21 cellular contexts compared by ENCODE assay signal in genomic region chrX:136275553-136275952, GRCh38. TPM values are rescaled to one million over a fixed set of nuclear protein-coding genes. Genes with fewer than 3 reads are reported as not detected.
DNase-seq lines count a peak whose midpoint lies in the region; ATAC-seq and TF ChIP-seq lines count a peak whose summit lies in the region.
"Had no signal": no experiment of that assay in that cellular context is flagged by ENCODE, and none has a peak within 500 bp of the region (broad histone marks: within the 10 kb centered on the region; RNA-seq: fewer than 3 reads in every experiment).

No MANE protein-coding gene starts in this region.

- TF ChIP-seq EP300 in Ishikawa (IDR thresholded peaks at IDR 0.05; ENCODE audit: borderline replicate concordance) (no peak), tibial nerve (IDR thresholded peaks at IDR 0.05) (no peak)

- WGBS in right lobe of liver (ENCODE audit: insufficient coverage, low coverage, low lambda C conversion rate, missing lambda C conversion rate), result no CpG with 5 or more reads among the region's 4 CpGs
- WGBS in tibial nerve, 2 donors, result 80% methylated on average over 4 of the region's 4 CpGs; no CpG with 5 or more reads in 1 of the 2 donors

- no peak overlapping the region for H3K4me2 ChIP-seq in GM23338

- H2AFZ ChIP-seq in GM23338, result no peak overlapping the region

- no peaks in the 10 kb centered on the region for H3K4me1 ChIP-seq in GM23338 (ENCODE audit: insufficient read depth)
- H3K4me1 ChIP-seq in right lobe of liver, result peaks cover 0 to 24% (median 5%) of the 10 kb centered on the region in 4 donors
- H3K4me1 ChIP-seq in tibial nerve, result no peaks in the 10 kb centered on the region
- H3K4me1 ChIP-seq: HAP-1 had no signal

- H3K36me3 ChIP-seq in GM23338 (ENCODE audit: insufficient read depth), result no peaks in the 10 kb centered on the region
- H3K36me3 ChIP-seq in right lobe of liver, result no peaks in the 10 kb centered on the region
- H3K36me3 ChIP-seq in tibial nerve, result no peaks in the 10 kb centered on the region
- H3K36me3 ChIP-seq: HAP-1 had no signal

- H3K4me3 ChIP-seq in GM23338 (no peak overlapping the region), right lobe of liver (no peak overlapping the region), tibial nerve (no peak overlapping the region)
- H3K4me3 ChIP-seq: HAP-1, K562 had no signal

- TF ChIP-seq POLR2A in right lobe of liver (IDR thresholded peaks at IDR 0.05) (no peak), tibial nerve (IDR thresholded peaks at IDR 0.05) (no peak)

- DNase-seq in GM23338 (ENCODE audit: low spot score), result no peak
- peak; percentile 28 to 78 (median 65) for DNase-seq in right lobe of liver
- DNase-seq in NCI-H345 (lab: John Stamatoyannopoulos, UW), result no peak
- no peak for DNase-seq in tibial nerve (ENCODE audit: low spot score in 2 of 2)
- no peak for DNase-seq in Ammon's horn (ENCODE audit: low spot score)
- DNase-seq: GDM1, NCI-H1092 treated with DMSO at 0.1 percent for 48 hours, NCI-H146, NCI-H2081, NCI-H82, Right ventricle myocardium superior, T-cell had no signal

- H4K20me1 ChIP-seq in GM23338 (replicated peaks; ENCODE audit: insufficient read depth), result no peaks in the 10 kb centered on the region

- H3K27ac ChIP-seq in GM23338 (ENCODE audit: low read depth), result no peak overlapping the region
- H3K27ac ChIP-seq in right lobe of liver, result peak overlapping the region in 2 of 3 donors; percentile 62 to 75
- no peak overlapping the region for H3K27ac ChIP-seq in tibial nerve
- H3K27ac ChIP-seq: C4-2B, HL-60 had no signal

- H3K9me2 ChIP-seq in GM23338 (ENCODE audit: insufficient read depth), result no peaks in the 10 kb centered on the region

- TF ChIP-seq RAD21 in Ishikawa (IDR thresholded peaks at IDR 0.05; ENCODE audit: low read depth), result no peak

- intact Hi-C loops in right lobe of liver (cut with DNase I), result no loop called here

- H3K27me3 ChIP-seq in GM23338 (ENCODE audit: insufficient read depth) (no peaks in the 10 kb centered on the region), right lobe of liver (no peaks in the 10 kb centered on the region), tibial nerve (no peaks in the 10 kb centered on the region)

- H3K36me3 Mint-ChIP-seq in GM23338 (ENCODE audit: low read depth), result no peaks in the 10 kb centered on the region
- H3K36me3 Mint-ChIP-seq: T-cell had no signal

- ATAC-seq in GM23338 (no peak), esophagus mucosa (peak; percentile 35), right lobe of liver (peak; percentile 92 to 94 (median 93)), GM19397 (IDR thresholded peaks at IDR 0.05; ENCODE audit: unreplicated experiment) (no peak)
- ATAC-seq: K562, T-cell had no signal

- H3K9me3 ChIP-seq in right lobe of liver (no peaks in the 10 kb centered on the region), tibial nerve (no peaks in the 10 kb centered on the region)
- H3K9me3 ChIP-seq: HAP-1 had no signal

- TF ChIP-seq CTCF in GM23338 (conservative IDR thresholded peaks at IDR 0.05; ENCODE audit: low read depth in 2 of 2), result no peak
- TF ChIP-seq CTCF in right lobe of liver (IDR thresholded peaks at IDR 0.05), result no peak
- TF ChIP-seq CTCF in tibial nerve (IDR thresholded peaks at IDR 0.05), result no peak

- H3F3A ChIP-seq in GM23338 (replicated peaks; ENCODE audit: low read depth), result no peaks in the 10 kb centered on the region

- peaks cover 4% of the 10 kb centered on the region for H3K27me3 Mint-ChIP-seq in GM23338 (ENCODE audit: insufficient read depth, low read depth, poor library complexity)

- H3K79me2 ChIP-seq in GM23338 (replicated peaks; ENCODE audit: insufficient read depth), result no peaks in the 10 kb centered on the region

- no peak overlapping the region for H3K27ac Mint-ChIP-seq in GM23338
- H3K27ac Mint-ChIP-seq: T-cell had no signal

- H3K9me3 Mint-ChIP-seq in GM23338, result no peaks in the 10 kb centered on the region
- H3K9me3 Mint-ChIP-seq: T-cell had no signal

- H3K4me3 Mint-ChIP-seq in GM23338, result no peak overlapping the region
- H3K4me3 Mint-ChIP-seq: T-cell had no signal

- no peaks in the 10 kb centered on the region for H3K4me1 Mint-ChIP-seq in GM23338
- H3K4me1 Mint-ChIP-seq: T-cell had no signal

TF ChIP-seq in GM23338, 12 proteins besides CTCF, POLR2A, EP300 and RAD21 (continues in another document):
- no peak for TF ChIP-seq ETS1 (IDR thresholded peaks at IDR 0.05)
- TF ChIP-seq, protein P1, sequence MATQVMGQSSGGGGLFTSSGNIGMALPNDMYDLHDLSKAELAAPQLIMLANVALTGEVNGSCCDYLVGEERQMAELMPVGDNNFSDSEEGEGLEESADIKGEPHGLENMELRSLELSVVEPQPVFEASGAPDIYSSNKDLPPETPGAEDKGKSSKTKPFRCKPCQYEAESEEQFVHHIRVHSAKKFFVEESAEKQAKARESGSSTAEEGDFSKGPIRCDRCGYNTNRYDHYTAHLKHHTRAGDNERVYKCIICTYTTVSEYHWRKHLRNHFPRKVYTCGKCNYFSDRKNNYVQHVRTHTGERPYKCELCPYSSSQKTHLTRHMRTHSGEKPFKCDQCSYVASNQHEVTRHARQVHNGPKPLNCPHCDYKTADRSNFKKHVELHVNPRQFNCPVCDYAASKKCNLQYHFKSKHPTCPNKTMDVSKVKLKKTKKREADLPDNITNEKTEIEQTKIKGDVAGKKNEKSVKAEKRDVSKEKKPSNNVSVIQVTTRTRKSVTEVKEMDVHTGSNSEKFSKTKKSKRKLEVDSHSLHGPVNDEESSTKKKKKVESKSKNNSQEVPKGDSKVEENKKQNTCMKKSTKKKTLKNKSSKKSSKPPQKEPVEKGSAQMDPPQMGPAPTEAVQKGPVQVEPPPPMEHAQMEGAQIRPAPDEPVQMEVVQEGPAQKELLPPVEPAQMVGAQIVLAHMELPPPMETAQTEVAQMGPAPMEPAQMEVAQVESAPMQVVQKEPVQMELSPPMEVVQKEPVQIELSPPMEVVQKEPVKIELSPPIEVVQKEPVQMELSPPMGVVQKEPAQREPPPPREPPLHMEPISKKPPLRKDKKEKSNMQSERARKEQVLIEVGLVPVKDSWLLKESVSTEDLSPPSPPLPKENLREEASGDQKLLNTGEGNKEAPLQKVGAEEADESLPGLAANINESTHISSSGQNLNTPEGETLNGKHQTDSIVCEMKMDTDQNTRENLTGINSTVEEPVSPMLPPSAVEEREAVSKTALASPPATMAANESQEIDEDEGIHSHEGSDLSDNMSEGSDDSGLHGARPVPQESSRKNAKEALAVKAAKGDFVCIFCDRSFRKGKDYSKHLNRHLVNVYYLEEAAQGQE (IDR thresholded peaks at IDR 0.05; ENCODE audit: unreplicated experiment), result peak; percentile 36
- no peak for TF ChIP-seq CREB1 (CRISPR knock-in tag; IDR thresholded peaks at IDR 0.05; ENCODE audit: low read depth)

TF ChIP-seq in Ishikawa, 13 proteins besides CTCF, POLR2A, EP300 and RAD21:
- no peak for TF ChIP-seq FOXM1 (IDR thresholded peaks at IDR 0.05; ENCODE audit: borderline replicate concordance, low read depth)
- no peak for TF ChIP-seq YY1 (IDR thresholded peaks at IDR 0.05; ENCODE audit: low read depth)
- no peak for TF ChIP-seq USF1 (IDR thresholded peaks at IDR 0.05)
- TF ChIP-seq TAF1 (IDR thresholded peaks at IDR 0.05; ENCODE audit: low read depth), result no peak
- TF ChIP-seq CEBPB (IDR thresholded peaks at IDR 0.05), result no peak
- no peak for TF ChIP-seq TEAD4 (IDR thresholded peaks at IDR 0.05)
- no peak for TF ChIP-seq TCF12 (IDR thresholded peaks at IDR 0.05; ENCODE audit: low read depth)
- TF ChIP-seq, protein P1 (IDR thresholded peaks at IDR 0.05; ENCODE audit: low read depth), result peak; percentile 54

RNA-seq across cellular contexts. Expression of gene MAP7D3, which starts 24.4 kb away (rescaled TPM):
- total RNA-seq in GM23338 (2014; rRNA removed; shearing (Covaris generic)), result 13.0 and 14.5 TPM in 2 replicates
- polyA plus RNA-seq in GM23338 (2016; fragmentation: Nextera tagmentation; extraction: Ambion mirVana), result 31.1 and 33.4 TPM in 2 replicates
- total RNA-seq in esophagus mucosa, result 4.8 TPM
- total RNA-seq in right lobe of liver, result 1 to 10 TPM; 2.4 to 5.4 (median 4.1) TPM
- 10 to 100 TPM; 19.7 to 32.7 (median 22.8) TPM for total RNA-seq in tibial nerve

RNA-seq across cellular contexts. Expression of gene ADGRG4, which starts 25.2 kb away (rescaled TPM):
- not detected in 2 replicates for total RNA-seq in GM23338 (2014; rRNA removed; shearing (Covaris generic))
- not detected in 2 replicates for polyA plus RNA-seq in GM23338 (2016; fragmentation: Nextera tagmentation; extraction: Ambion mirVana)
- total RNA-seq in esophagus mucosa (not detected), right lobe of liver (under 1 TPM in 2 of 6 experiments, not detected in 4; 0.04 to 0.09 TPM), tibial nerve (under 1 TPM in 1 of 4 donors, not detected in 3; 0.20 TPM)
- total RNA-seq: K562, NCI-H460, OCI-LY7, Right ventricle myocardium superior, T-cell had no signal
- polyA plus RNA-seq: K562 had no signal

Comparison
In these comparisons a context has a peak if more than half of its experiments do, and no peak if none do; other contexts are left out.
1. ATAC-seq: peak in esophagus mucosa (single experiment) and right lobe of liver (4 of 4); none in GM23338 (single experiment) and GM19397 (single experiment).
2. DNase-seq: peak in right lobe of liver (3 of 3); none in GM23338 (single experiment), NCI-H345 (single experiment), tibial nerve (0 of 2) and Ammon's horn (single experiment).
3. H3K27ac ChIP-seq: peak in right lobe of liver (2 of 3); none in GM23338 (single experiment) and tibial nerve (0 of 4).